8 cellular contexts compared by ENCODE assay signal in genomic region chr3:11096266-11097135, GRCh38. TPM values are rescaled to one million over a fixed set of nuclear protein-coding genes. Genes with fewer than 3 reads are reported as not detected.
DNase-seq lines count a peak whose midpoint lies in the region; ATAC-seq and TF ChIP-seq lines count a peak whose summit lies in the region.

No MANE protein-coding gene starts in this region.

- H3K4me3 Mint-ChIP-seq in activated CD8-positive, alpha-beta T cell treated with anti-CD3 and anti-CD28 coated beads for 36 hours = peak overlapping the region; percentile 50
- no peak overlapping the region for H3K4me3 Mint-ChIP-seq in endothelial cell (ENCODE audit: unreplicated experiment)

- H3K9me3 ChIP-seq in DND-41 (ENCODE audit: insufficient read depth, low read length, severe bottlenecking) (no peaks in the 10 kb centered on the region), MG63 (no peaks in the 10 kb centered on the region)

- H3K4me3 ChIP-seq in DND-41 (ENCODE audit: low read depth in 1 of 2, low read length in 2 of 2) = peak overlapping the region in 1 of 2 experiments; percentile 26; a peak in 1 of 4 replicates
- H3K4me3 ChIP-seq in MG63 = peak overlapping the region; percentile 33

- H4K20me1 ChIP-seq in DND-41 (ENCODE audit: insufficient read depth, low read length) = no peaks in the 10 kb centered on the region

- peak; percentile 72 for DNase-seq in DND-41
- DNase-seq in MG63 = peak; percentile 94
- peak; percentile 87 for DNase-seq in activated CD8-positive, alpha-beta T cell treated with anti-CD3 and anti-CD28 coated beads for 36 hours
- peak; percentile 28 for DNase-seq in endothelial cell (ENCODE audit: low spot score)
- DNase-seq in mesenteric fat pad (ENCODE audit: low spot score) = peak; percentile 60
- DNase-seq in stimulated activated CD8-positive, alpha-beta memory T cell treated with anti-CD3 and anti-CD28 coated beads, Interleukin-15, amount 100 ng/mL, for 24 hours (ENCODE audit: low read depth) = peak; percentile 37
- no peak for DNase-seq in cerebellum (ENCODE audit: low spot score)

- peak overlapping the region; percentile 46 for H3K27ac Mint-ChIP-seq in activated CD8-positive, alpha-beta T cell treated with anti-CD3 and anti-CD28 coated beads for 36 hours
- H3K27ac Mint-ChIP-seq in endothelial cell (ENCODE audit: unreplicated experiment) = no peak overlapping the region

- peak; percentile 94 for ATAC-seq in DND-41 (ENCODE audit: insufficient read depth, low read depth)
- ATAC-seq in activated CD8-positive, alpha-beta T cell treated with anti-CD3 and anti-CD28 coated beads for 36 hours = peak; percentile 94
- no peak for ATAC-seq in HG02759 (IDR thresholded peaks at IDR 0.05; ENCODE audit: unreplicated experiment)

- no peak overlapping the region for H3K9ac ChIP-seq in DND-41 (ENCODE audit: low read depth, low read length)

- H3K9me3 Mint-ChIP-seq in activated CD8-positive, alpha-beta T cell treated with anti-CD3 and anti-CD28 coated beads for 36 hours = no peaks in the 10 kb centered on the region
- H3K9me3 Mint-ChIP-seq in endothelial cell (ENCODE audit: unreplicated experiment) = no peaks in the 10 kb centered on the region

- H2AFZ ChIP-seq in DND-41 (ENCODE audit: low read depth, low read length) = no peak overlapping the region

- POLR2A ChIA-PET in activated CD8-positive, alpha-beta T cell treated with anti-CD3 and anti-CD28 coated beads for 36 hours (lab: Charles Lee) = no interaction called here

- peaks cover 10% of the 10 kb centered on the region for H3K27me3 Mint-ChIP-seq in activated CD8-positive, alpha-beta T cell treated with anti-CD3 and anti-CD28 coated beads for 36 hours
- peaks cover 8% of the 10 kb centered on the region for H3K27me3 Mint-ChIP-seq in endothelial cell (ENCODE audit: unreplicated experiment)

- TF ChIP-seq CTCF in DND-41 (IDR thresholded peaks at IDR 0.05; ENCODE audit: borderline replicate concordance, extremely low read depth, low read length, poor library complexity, severe bottlenecking) (no peak), endothelial cell (IDR thresholded peaks at IDR 0.05; ENCODE audit: unreplicated experiment) (no peak)
- no peak for TF ChIP-seq CTCF in activated CD8-positive, alpha-beta T cell treated with anti-CD3 and anti-CD28 coated beads for 36 hours (IDR thresholded peaks at IDR 0.05)

- H3K27ac ChIP-seq in DND-41 (ENCODE audit: low read length) = no peak overlapping the region

- H3K4me1 ChIP-seq in DND-41 (ENCODE audit: insufficient read depth, low read length) = peaks cover 9% of the 10 kb centered on the region; the same call in 1 of the 2 replicates

- peak overlapping the region; percentile 46 for H3K4me2 ChIP-seq in DND-41 (ENCODE audit: insufficient read depth, low read length)

- H3K79me2 ChIP-seq in DND-41 (ENCODE audit: insufficient read depth, low read length) = no peaks in the 10 kb centered on the region

- H3K4me1 Mint-ChIP-seq in activated CD8-positive, alpha-beta T cell treated with anti-CD3 and anti-CD28 coated beads for 36 hours (ENCODE audit: low read depth) = peaks cover 13% of the 10 kb centered on the region
- no peaks in the 10 kb centered on the region for H3K4me1 Mint-ChIP-seq in endothelial cell (ENCODE audit: unreplicated experiment)

- H3K36me3 ChIP-seq in DND-41 (ENCODE audit: insufficient read depth, low read length) (no peaks in the 10 kb centered on the region), MG63 (no peaks in the 10 kb centered on the region)

- H3K36me3 Mint-ChIP-seq in activated CD8-positive, alpha-beta T cell treated with anti-CD3 and anti-CD28 coated beads for 36 hours (ENCODE audit: low read depth) = no peaks in the 10 kb centered on the region
- no peaks in the 10 kb centered on the region for H3K36me3 Mint-ChIP-seq in endothelial cell (ENCODE audit: low read depth, unreplicated experiment)

- H3K27me3 ChIP-seq in DND-41 (ENCODE audit: insufficient read depth, low read length, poor library complexity) (peaks cover 6% of the 10 kb centered on the region), MG63 (no peaks in the 10 kb centered on the region)

- intact Hi-C loops in activated CD8-positive, alpha-beta T cell treated with anti-CD3 and anti-CD28 coated beads for 36 hours (cut with micrococcal nuclease) = no loop called here

- CTCF ChIA-PET in activated CD8-positive, alpha-beta T cell treated with anti-CD3 and anti-CD28 coated beads for 36 hours (lab: Charles Lee) = interaction anchor here (0.9 to 1.1 kb wide), 3 partner anchors 23 to 176 kb away, joined by 3 read pairs; partner anchors contain the start of gene ATG7

RNA-seq across cellular contexts. Expression of gene HRH1, which starts 57.8 kb away (rescaled TPM):
- total RNA-seq in MG63 (2014; rRNA removed; shearing (Covaris generic); ENCODE audit: low replicate concordance) = 5.5 and 6.3 TPM in 2 replicates
- under 1 TPM; 0.34 to 0.59 TPM for total RNA-seq in activated CD8-positive, alpha-beta T cell treated with anti-CD3 and anti-CD28 coated beads for 36 hours
- total RNA-seq in endothelial cell (ENCODE audit: unreplicated experiment) (0.90 TPM), mesenteric fat pad (3.8 TPM), cerebellum (5.8 TPM)
